In the genomic region with DNA sequence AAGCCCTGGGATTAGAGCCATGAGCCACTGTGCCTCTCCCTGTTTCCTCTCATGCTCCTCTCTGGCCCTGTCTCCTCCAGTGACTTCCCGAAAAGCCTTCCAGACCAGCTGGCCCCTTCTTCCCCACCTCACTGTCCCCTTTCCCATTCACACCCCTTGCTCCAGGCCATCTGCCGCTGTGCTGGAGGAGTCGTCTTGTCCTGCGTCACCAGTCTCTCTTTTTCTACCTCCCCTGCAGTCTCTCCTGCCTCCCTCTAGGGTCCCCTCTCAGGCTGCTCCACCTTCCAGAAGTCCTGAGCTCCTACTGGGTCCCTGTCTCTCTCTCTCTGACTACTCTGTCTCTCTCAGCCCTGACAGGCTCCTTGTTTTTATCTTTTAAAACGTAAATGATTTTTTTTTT, we compare ENCODE assay signal across 23 cellular contexts. TPM values are rescaled to one million over a fixed set of nuclear protein-coding genes. Genes with fewer than 3 reads are reported as not detected.
A peak's percentile ranks its signal among the peaks of the same experiment; 100 is the strongest.
DNase-seq lines count a peak whose midpoint lies in the region; ATAC-seq and TF ChIP-seq lines count a peak whose summit lies in the region.
"Had no signal": no experiment of that assay in that cellular context is flagged by ENCODE, and none has a peak within 500 bp of the region (broad histone marks: within the 10 kb centered on the region; RNA-seq: fewer than 3 reads in every experiment).

No MANE protein-coding gene starts in this region.

- H3K27me3 ChIP-seq in sigmoid colon: no peaks in the 10 kb centered on the region
- H3K27me3 ChIP-seq in prostate gland (replicated peaks; ENCODE audit: insufficient read depth): peaks cover 3% of the 10 kb centered on the region
- H3K27me3 ChIP-seq: ovary, upper lobe of left lung had no signal

- H3K36me3 ChIP-seq in sigmoid colon (no peaks in the 10 kb centered on the region), prostate gland (no peaks in the 10 kb centered on the region)
- H3K36me3 ChIP-seq: ovary, stomach, upper lobe of left lung had no signal

- no peak for TF ChIP-seq EP300 in sigmoid colon (IDR thresholded peaks at IDR 0.05)

- peaks cover 2% of the 10 kb centered on the region for H3K4me1 Mint-ChIP-seq in glutamatergic neuron (ENCODE audit: low read depth, unreplicated experiment)
- H3K4me1 Mint-ChIP-seq in natural killer cell: peaks cover 10 to 15% of the 10 kb centered on the region in 2 donors

- no peak overlapping the region for H3K27ac ChIP-seq in sigmoid colon
- H3K27ac ChIP-seq in prostate gland: no peak overlapping the region
- H3K27ac ChIP-seq: C4-2B, ovary, stomach, upper lobe of left lung had no signal

- H3K9me3 ChIP-seq in sigmoid colon (no peaks in the 10 kb centered on the region), prostate gland (no peaks in the 10 kb centered on the region)
- H3K9me3 ChIP-seq: ovary, stomach, upper lobe of left lung had no signal

- no peak for TF ChIP-seq POLR2A in sigmoid colon (IDR thresholded peaks at IDR 0.05)
- TF ChIP-seq POLR2A in prostate gland (IDR thresholded peaks at IDR 0.05): no peak

- 61 to 78% methylated on average over 5 of the region's 5 CpGs for WGBS in sigmoid colon, 2 donors
- WGBS in prostate gland: 51% methylated on average over 5 of the region's 5 CpGs

- no peaks in the 10 kb centered on the region for H3K4me1 ChIP-seq in sigmoid colon
- H3K4me1 ChIP-seq in prostate gland (replicated peaks): no peaks in the 10 kb centered on the region

- H3K27me3 Mint-ChIP-seq in glutamatergic neuron (ENCODE audit: unreplicated experiment) (peaks cover 2% of the 10 kb centered on the region), natural killer cell (ENCODE audit: low read depth in 2 of 2) (peaks cover 10 to 17% of the 10 kb centered on the region in 2 donors)
- H3K27me3 Mint-ChIP-seq: activated naive CD4-positive, alpha-beta T cell treated with anti-CD3 and anti-CD28 coated beads, Interleukin-2, amount 50 U/mL, for 24 hours had no signal

- H3K4me3 Mint-ChIP-seq in glutamatergic neuron (ENCODE audit: unreplicated experiment): no peak overlapping the region
- no peak overlapping the region for H3K4me3 Mint-ChIP-seq in natural killer cell
- H3K4me3 Mint-ChIP-seq: activated naive CD4-positive, alpha-beta T cell treated with anti-CD3 and anti-CD28 coated beads, Interleukin-2, amount 50 U/mL, for 24 hours had no signal

- H3K9me3 Mint-ChIP-seq in glutamatergic neuron (ENCODE audit: unreplicated experiment): peaks cover 2% of the 10 kb centered on the region
- no peaks in the 10 kb centered on the region for H3K9me3 Mint-ChIP-seq in natural killer cell
- H3K9me3 Mint-ChIP-seq: activated naive CD4-positive, alpha-beta T cell treated with anti-CD3 and anti-CD28 coated beads, Interleukin-2, amount 50 U/mL, for 24 hours had no signal

- ATAC-seq in natural killer cell: no peak
- ATAC-seq in GM18502 (IDR thresholded peaks at IDR 0.05; ENCODE audit: poor library complexity, unreplicated experiment): no peak

- DNase-seq in NCI-H2171 treated with DMSO at 0.1 percent for 48 hours (lab: John Stamatoyannopoulos, UW): peak; percentile 41
- no peak for DNase-seq in NCI-H2171 (lab: John Stamatoyannopoulos, UW)
- peak; percentile 11 for DNase-seq in NCI-H69 (lab: John Stamatoyannopoulos, UW)
- no peak for DNase-seq in glutamatergic neuron
- peak; percentile 6 for DNase-seq in sigmoid colon
- DNase-seq in natural killer cell: no peak
- DNase-seq in prostate gland (ENCODE audit: low spot score): no peak
- DNase-seq: activated CD4-positive, CD25-positive, alpha-beta regulatory T cell; activated CD8-positive, alpha-beta memory T cell treated with anti-CD3 and anti-CD28 coated beads for 24 hours; activated T-cell treated with anti-CD3 and anti-CD28 coated beads, Interleukin-2, amount 50 U/mL, for 48 hours; NCI-H1092 treated with DMSO at 0.1 percent for 48 hours; NCI-H2081; SIG-M5; stomach; T-helper 2 cell had no signal

- H3K27ac Mint-ChIP-seq in glutamatergic neuron (ENCODE audit: unreplicated experiment): peak overlapping the region; percentile 5
- H3K27ac Mint-ChIP-seq in natural killer cell: no peak overlapping the region
- H3K27ac Mint-ChIP-seq: activated naive CD4-positive, alpha-beta T cell treated with anti-CD3 and anti-CD28 coated beads, Interleukin-2, amount 50 U/mL, for 24 hours had no signal

- no peaks in the 10 kb centered on the region for H3K36me3 Mint-ChIP-seq in glutamatergic neuron (ENCODE audit: unreplicated experiment)
- no peaks in the 10 kb centered on the region for H3K36me3 Mint-ChIP-seq in natural killer cell
- H3K36me3 Mint-ChIP-seq: activated naive CD4-positive, alpha-beta T cell treated with anti-CD3 and anti-CD28 coated beads, Interleukin-2, amount 50 U/mL, for 24 hours had no signal

- no peak overlapping the region for H3K4me3 ChIP-seq in sigmoid colon
- H3K4me3 ChIP-seq in prostate gland: no peak overlapping the region
- H3K4me3 ChIP-seq: ovary, stomach, upper lobe of left lung had no signal

- intact Hi-C loops in sigmoid colon (cut with DNase I) (no loop called here), natural killer cell (cut with micrococcal nuclease) (no loop called here), prostate gland (cut with DNase I) (no loop called here)

- TF ChIP-seq CTCF in glutamatergic neuron (IDR thresholded peaks at IDR 0.05; ENCODE audit: partially characterized antibody, unreplicated experiment): no peak
- TF ChIP-seq CTCF in sigmoid colon (IDR thresholded peaks at IDR 0.05): no peak
- TF ChIP-seq CTCF in natural killer cell (IDR thresholded peaks at IDR 0.05): no peak
- TF ChIP-seq CTCF in prostate gland (IDR thresholded peaks at IDR 0.05): no peak

RNA-seq across cellular contexts. Expression of a gene that starts 5.3 kb away (rescaled TPM):
- total RNA-seq in glutamatergic neuron (ENCODE audit: unreplicated experiment) (not detected), sigmoid colon (not detected), natural killer cell (under 1 TPM in 2 of 3 donors, not detected in 1; 0.30 to 0.47 TPM), prostate gland (under 1 TPM in 1 of 2 donors, not detected in 1; 0.28 TPM)
- polyA plus RNA-seq in sigmoid colon: under 1 TPM in 1 of 3 donors, not detected in 2; 0.06 TPM
- total RNA-seq: A172, LHCN-M2, liver had no signal
- polyA plus RNA-seq: liver, stomach had no signal

RNA-seq across cellular contexts. Expression of a gene that starts 13.4 kb away (rescaled TPM):
- total RNA-seq in glutamatergic neuron (ENCODE audit: unreplicated experiment): not detected
- 1 to 10 TPM; 1.2 to 4.8 (median 2.7) TPM for total RNA-seq in sigmoid colon
- polyA plus RNA-seq in sigmoid colon: 100 to 1,000 TPM in 1 of 3 donors, 1 to 10 TPM in 1, under 1 TPM in 1; 0.69 to 107 (median 4.8) TPM
- total RNA-seq in natural killer cell: 1 to 10 TPM; 4.3 to 7.0 (median 6.0) TPM
- 10 to 100 TPM in 1 of 2 donors, not detected in 1; 14.0 TPM for total RNA-seq in prostate gland

RNA-seq across cellular contexts. Expression of a gene that starts 15.8 kb away (rescaled TPM):
- total RNA-seq in glutamatergic neuron (ENCODE audit: unreplicated experiment): not detected
- total RNA-seq in sigmoid colon: 1 to 10 TPM; 1.1 to 1.9 (median 1.5) TPM
- polyA plus RNA-seq in sigmoid colon: under 1 TPM in 1 of 3 donors, not detected in 2; 0.67 TPM
- 1 to 10 TPM in 1 of 3 donors, under 1 TPM in 1, not detected in 1; 0.92 to 2.7 TPM for total RNA-seq in natural killer cell
- total RNA-seq in prostate gland: 1 to 10 TPM in 1 of 2 donors, not detected in 1; 1.6 TPM
- total RNA-seq: A172, LHCN-M2, stomach had no signal
- polyA plus RNA-seq: liver had no signal

RNA-seq across cellular contexts. Expression of a gene that starts 28.4 kb away (rescaled TPM):
- not detected for total RNA-seq in glutamatergic neuron (ENCODE audit: unreplicated experiment)
- total RNA-seq in sigmoid colon: under 1 TPM in 3 of 4 donors, not detected in 1; 0.27 to 0.83 (median 0.36) TPM
- polyA plus RNA-seq in sigmoid colon: under 1 TPM in 1 of 3 donors, not detected in 2; 0.17 TPM
- total RNA-seq in natural killer cell: 1 to 10 TPM in 1 of 3 donors, under 1 TPM in 1, not detected in 1; 0.19 to 1.5 TPM
- not detected for total RNA-seq in prostate gland
- total RNA-seq: A172, LHCN-M2, liver, ovary, stomach had no signal
- polyA plus RNA-seq: liver, ovary had no signal

RNA-seq across cellular contexts. Expression of a gene that starts 50.5 kb away (rescaled TPM):
- total RNA-seq in glutamatergic neuron (ENCODE audit: unreplicated experiment) (not detected), sigmoid colon (1 to 10 TPM in 1 of 4 donors, not detected in 3; 6.1 TPM), natural killer cell (not detected), prostate gland (10 to 100 TPM in 1 of 2 donors, not detected in 1; 13.9 TPM)
- polyA plus RNA-seq in sigmoid colon: under 1 TPM in 1 of 3 donors, not detected in 2; 0.06 TPM
- total RNA-seq: A172, LHCN-M2 had no signal

Comparison
In these comparisons a context has a peak if more than half of its experiments do, and no peak if none do; other contexts are left out.
1. DNase-seq: peak in NCI-H2171 treated with DMSO at 0.1 percent for 48 hours (single experiment), NCI-H69 (single experiment) and sigmoid colon (single experiment); none in NCI-H2171 (single experiment), glutamatergic neuron (single experiment), natural killer cell (single experiment) and prostate gland (single experiment).